Comparison of ENCODE assay signal across 1 cellular context in genomic region chr1:3249846-3250501, GRCh38.
TF ChIP-seq lines count a peak whose summit lies in the region.

No MANE protein-coding gene starts in this region.

TF ChIP-seq in HepG2, 621 proteins besides CTCF, POLR2A, EP300 and RAD21 (continued from another document and continues in another):
- TF ChIP-seq BHLHE40 (IDR thresholded peaks at IDR 0.05; ENCODE audit: low read length), result 0 out of 2 replicates have a peak, but pooled peaks have one; percentile 12
- TF ChIP-seq TAF15 (IDR thresholded peaks at IDR 0.05; ENCODE audit: low read depth, low read length, poor library complexity, severe bottlenecking), result no peak
- TF ChIP-seq ISL2 (CRISPR knock-in tag; IDR thresholded peaks at IDR 0.05), result 0 out of 2 replicates have a peak, but pooled peaks have one; percentile 16
- TF ChIP-seq, protein P1, sequence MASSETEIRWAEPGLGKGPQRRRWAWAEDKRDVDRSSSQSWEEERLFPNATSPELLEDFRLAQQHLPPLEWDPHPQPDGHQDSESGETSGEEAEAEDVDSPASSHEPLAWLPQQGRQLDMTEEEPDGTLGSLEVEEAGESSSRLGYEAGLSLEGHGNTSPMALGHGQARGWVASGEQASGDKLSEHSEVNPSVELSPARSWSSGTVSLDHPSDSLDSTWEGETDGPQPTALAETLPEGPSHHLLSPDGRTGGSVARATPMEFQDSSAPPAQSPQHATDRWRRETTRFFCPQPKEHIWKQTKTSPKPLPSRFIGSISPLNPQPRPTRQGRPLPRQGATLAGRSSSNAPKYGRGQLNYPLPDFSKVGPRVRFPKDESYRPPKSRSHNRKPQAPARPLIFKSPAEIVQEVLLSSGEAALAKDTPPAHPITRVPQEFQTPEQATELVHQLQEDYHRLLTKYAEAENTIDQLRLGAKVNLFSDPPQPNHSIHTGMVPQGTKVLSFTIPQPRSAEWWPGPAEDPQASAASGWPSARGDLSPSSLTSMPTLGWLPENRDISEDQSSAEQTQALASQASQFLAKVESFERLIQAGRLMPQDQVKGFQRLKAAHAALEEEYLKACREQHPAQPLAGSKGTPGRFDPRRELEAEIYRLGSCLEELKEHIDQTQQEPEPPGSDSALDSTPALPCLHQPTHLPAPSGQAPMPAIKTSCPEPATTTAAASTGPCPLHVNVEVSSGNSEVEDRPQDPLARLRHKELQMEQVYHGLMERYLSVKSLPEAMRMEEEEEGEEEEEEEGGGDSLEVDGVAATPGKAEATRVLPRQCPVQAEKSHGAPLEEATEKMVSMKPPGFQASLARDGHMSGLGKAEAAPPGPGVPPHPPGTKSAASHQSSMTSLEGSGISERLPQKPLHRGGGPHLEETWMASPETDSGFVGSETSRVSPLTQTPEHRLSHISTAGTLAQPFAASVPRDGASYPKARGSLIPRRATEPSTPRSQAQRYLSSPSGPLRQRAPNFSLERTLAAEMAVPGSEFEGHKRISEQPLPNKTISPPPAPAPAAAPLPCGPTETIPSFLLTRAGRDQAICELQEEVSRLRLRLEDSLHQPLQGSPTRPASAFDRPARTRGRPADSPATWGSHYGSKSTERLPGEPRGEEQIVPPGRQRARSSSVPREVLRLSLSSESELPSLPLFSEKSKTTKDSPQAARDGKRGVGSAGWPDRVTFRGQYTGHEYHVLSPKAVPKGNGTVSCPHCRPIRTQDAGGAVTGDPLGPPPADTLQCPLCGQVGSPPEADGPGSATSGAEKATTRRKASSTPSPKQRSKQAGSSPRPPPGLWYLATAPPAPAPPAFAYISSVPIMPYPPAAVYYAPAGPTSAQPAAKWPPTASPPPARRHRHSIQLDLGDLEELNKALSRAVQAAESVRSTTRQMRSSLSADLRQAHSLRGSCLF (CRISPR knock-in tag; IDR thresholded peaks at IDR 0.05; ENCODE audit: borderline replicate concordance), result no peak
- no peak for TF ChIP-seq CBX1 (IDR thresholded peaks at IDR 0.05; ENCODE audit: low read depth)
- peak; percentile 84 for TF ChIP-seq NCOR1 (IDR thresholded peaks at IDR 0.05; ENCODE audit: borderline replicate concordance, low read length)
- TF ChIP-seq ZBTB20 (CRISPR knock-in tag; IDR thresholded peaks at IDR 0.05; ENCODE audit: borderline replicate concordance, low read depth), result no peak
- no peak for TF ChIP-seq NFAT5 (CRISPR knock-in tag; IDR thresholded peaks at IDR 0.05)
- TF ChIP-seq SALL1 (CRISPR knock-in tag; IDR thresholded peaks at IDR 0.05), result peak; percentile 80
- TF ChIP-seq HES4 (CRISPR knock-in tag; IDR thresholded peaks at IDR 0.05; ENCODE audit: borderline replicate concordance), result no peak
- TF ChIP-seq, protein P2, sequence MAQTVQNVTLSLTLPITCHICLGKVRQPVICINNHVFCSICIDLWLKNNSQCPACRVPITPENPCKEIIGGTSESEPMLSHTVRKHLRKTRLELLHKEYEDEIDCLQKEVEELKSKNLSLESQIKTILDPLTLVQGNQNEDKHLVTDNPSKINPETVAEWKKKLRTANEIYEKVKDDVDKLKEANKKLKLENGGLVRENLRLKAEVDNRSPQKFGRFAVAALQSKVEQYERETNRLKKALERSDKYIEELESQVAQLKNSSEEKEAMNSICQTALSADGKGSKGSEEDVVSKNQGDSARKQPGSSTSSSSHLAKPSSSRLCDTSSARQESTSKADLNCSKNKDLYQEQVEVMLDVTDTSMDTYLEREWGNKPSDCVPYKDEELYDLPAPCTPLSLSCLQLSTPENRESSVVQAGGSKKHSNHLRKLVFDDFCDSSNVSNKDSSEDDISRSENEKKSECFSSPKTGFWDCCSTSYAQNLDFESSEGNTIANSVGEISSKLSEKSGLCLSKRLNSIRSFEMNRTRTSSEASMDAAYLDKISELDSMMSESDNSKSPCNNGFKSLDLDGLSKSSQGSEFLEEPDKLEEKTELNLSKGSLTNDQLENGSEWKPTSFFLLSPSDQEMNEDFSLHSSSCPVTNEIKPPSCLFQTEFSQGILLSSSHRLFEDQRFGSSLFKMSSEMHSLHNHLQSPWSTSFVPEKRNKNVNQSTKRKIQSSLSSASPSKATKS (CRISPR knock-in tag; IDR thresholded peaks at IDR 0.05), result no peak
- TF ChIP-seq MEIS1 (CRISPR knock-in tag; IDR thresholded peaks at IDR 0.05; ENCODE audit: borderline replicate concordance), result no peak
- peak; percentile 48; the same call in 1 of the 2 replicates for TF ChIP-seq RFX1 (IDR thresholded peaks at IDR 0.05)
- TF ChIP-seq U2AF1 (optimal IDR thresholded peaks at IDR 0.05; ENCODE audit: low read depth, low read length), result no peak
- peak; percentile 53; the same call in 1 of the 2 replicates for TF ChIP-seq HMG20B (CRISPR knock-in tag; conservative IDR thresholded peaks at IDR 0.05)
- TF ChIP-seq, protein P3, sequence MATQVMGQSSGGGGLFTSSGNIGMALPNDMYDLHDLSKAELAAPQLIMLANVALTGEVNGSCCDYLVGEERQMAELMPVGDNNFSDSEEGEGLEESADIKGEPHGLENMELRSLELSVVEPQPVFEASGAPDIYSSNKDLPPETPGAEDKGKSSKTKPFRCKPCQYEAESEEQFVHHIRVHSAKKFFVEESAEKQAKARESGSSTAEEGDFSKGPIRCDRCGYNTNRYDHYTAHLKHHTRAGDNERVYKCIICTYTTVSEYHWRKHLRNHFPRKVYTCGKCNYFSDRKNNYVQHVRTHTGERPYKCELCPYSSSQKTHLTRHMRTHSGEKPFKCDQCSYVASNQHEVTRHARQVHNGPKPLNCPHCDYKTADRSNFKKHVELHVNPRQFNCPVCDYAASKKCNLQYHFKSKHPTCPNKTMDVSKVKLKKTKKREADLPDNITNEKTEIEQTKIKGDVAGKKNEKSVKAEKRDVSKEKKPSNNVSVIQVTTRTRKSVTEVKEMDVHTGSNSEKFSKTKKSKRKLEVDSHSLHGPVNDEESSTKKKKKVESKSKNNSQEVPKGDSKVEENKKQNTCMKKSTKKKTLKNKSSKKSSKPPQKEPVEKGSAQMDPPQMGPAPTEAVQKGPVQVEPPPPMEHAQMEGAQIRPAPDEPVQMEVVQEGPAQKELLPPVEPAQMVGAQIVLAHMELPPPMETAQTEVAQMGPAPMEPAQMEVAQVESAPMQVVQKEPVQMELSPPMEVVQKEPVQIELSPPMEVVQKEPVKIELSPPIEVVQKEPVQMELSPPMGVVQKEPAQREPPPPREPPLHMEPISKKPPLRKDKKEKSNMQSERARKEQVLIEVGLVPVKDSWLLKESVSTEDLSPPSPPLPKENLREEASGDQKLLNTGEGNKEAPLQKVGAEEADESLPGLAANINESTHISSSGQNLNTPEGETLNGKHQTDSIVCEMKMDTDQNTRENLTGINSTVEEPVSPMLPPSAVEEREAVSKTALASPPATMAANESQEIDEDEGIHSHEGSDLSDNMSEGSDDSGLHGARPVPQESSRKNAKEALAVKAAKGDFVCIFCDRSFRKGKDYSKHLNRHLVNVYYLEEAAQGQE (IDR thresholded peaks at IDR 0.05; ENCODE audit: borderline replicate concordance in 1 of 2, low read depth in 1 of 2, low read length in 2 of 2), result no peak
- TF ChIP-seq ZNF256 (CRISPR knock-in tag; conservative IDR thresholded peaks at IDR 0.05), result no peak
- no peak for TF ChIP-seq HNRNPH1 (optimal IDR thresholded peaks at IDR 0.05; ENCODE audit: low read depth, low read length)
- TF ChIP-seq POLR2AphosphoS2 (IDR thresholded peaks at IDR 0.05; ENCODE audit: low read depth, low read length), result no peak
- no peak for TF ChIP-seq ZNF569 (CRISPR knock-in tag; IDR thresholded peaks at IDR 0.05; ENCODE audit: borderline replicate concordance)
- TF ChIP-seq NCOA1 (CRISPR knock-in tag; IDR thresholded peaks at IDR 0.05), result no peak
- TF ChIP-seq ZNF24 (IDR thresholded peaks at IDR 0.05), result no peak
- TF ChIP-seq ZFX (CRISPR knock-in tag; IDR thresholded peaks at IDR 0.05; ENCODE audit: low read depth), result peak; percentile 71
- no peak for TF ChIP-seq PAWR (CRISPR knock-in tag; IDR thresholded peaks at IDR 0.05; ENCODE audit: borderline replicate concordance)
- no peak for TF ChIP-seq POLR2G (IDR thresholded peaks at IDR 0.05; ENCODE audit: low read depth, low read length)
- TF ChIP-seq ZNF598 (CRISPR knock-in tag; IDR thresholded peaks at IDR 0.05; ENCODE audit: borderline replicate concordance), result no peak
- no peak for TF ChIP-seq GTF2F1 (IDR thresholded peaks at IDR 0.05; ENCODE audit: low read length)
- TF ChIP-seq IRF2 (CRISPR knock-in tag; IDR thresholded peaks at IDR 0.05), result no peak
- TF ChIP-seq ZNF451 (CRISPR knock-in tag; IDR thresholded peaks at IDR 0.05), result no peak
- no peak for TF ChIP-seq ZNF138 (CRISPR knock-in tag; IDR thresholded peaks at IDR 0.05; ENCODE audit: low read depth)
- no peak for TF ChIP-seq GABPA (IDR thresholded peaks at IDR 0.05; ENCODE audit: low read depth, low read length)
- 0 out of 2 replicates have a peak, but pooled peaks have one; percentile 42 for TF ChIP-seq GABPA (CRISPR knock-in tag; IDR thresholded peaks at IDR 0.05; ENCODE audit: low read depth)
- no peak for TF ChIP-seq MED13 (CRISPR knock-in tag; IDR thresholded peaks at IDR 0.05)
- peak; percentile 66; the same call in 1 of the 2 replicates for TF ChIP-seq KDM6A (CRISPR knock-in tag; IDR thresholded peaks at IDR 0.05; ENCODE audit: low read depth)
- TF ChIP-seq, protein P4, sequence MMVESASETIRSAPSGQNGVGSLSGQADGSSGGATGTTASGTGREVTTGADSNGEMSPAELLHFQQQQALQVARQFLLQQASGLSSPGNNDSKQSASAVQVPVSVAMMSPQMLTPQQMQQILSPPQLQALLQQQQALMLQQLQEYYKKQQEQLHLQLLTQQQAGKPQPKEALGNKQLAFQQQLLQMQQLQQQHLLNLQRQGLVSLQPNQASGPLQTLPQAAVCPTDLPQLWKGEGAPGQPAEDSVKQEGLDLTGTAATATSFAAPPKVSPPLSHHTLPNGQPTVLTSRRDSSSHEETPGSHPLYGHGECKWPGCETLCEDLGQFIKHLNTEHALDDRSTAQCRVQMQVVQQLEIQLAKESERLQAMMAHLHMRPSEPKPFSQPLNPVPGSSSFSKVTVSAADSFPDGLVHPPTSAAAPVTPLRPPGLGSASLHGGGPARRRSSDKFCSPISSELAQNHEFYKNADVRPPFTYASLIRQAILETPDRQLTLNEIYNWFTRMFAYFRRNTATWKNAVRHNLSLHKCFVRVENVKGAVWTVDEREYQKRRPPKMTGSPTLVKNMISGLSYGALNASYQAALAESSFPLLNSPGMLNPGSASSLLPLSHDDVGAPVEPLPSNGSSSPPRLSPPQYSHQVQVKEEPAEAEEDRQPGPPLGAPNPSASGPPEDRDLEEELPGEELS (CRISPR knock-in tag; IDR thresholded peaks at IDR 0.05), result peak; percentile 20; the same call in 1 of the 2 replicates
- peak; percentile 91 for TF ChIP-seq HNF4G (IDR thresholded peaks at IDR 0.05; ENCODE audit: borderline replicate concordance, low read depth, low read length)
- TF ChIP-seq HNF4G (CRISPR knock-in tag; IDR thresholded peaks at IDR 0.05; ENCODE audit: borderline replicate concordance, low read depth), result 0 out of 2 replicates have a peak, but pooled peaks have one; percentile 36
- TF ChIP-seq ZNF792 (CRISPR knock-in tag; IDR thresholded peaks at IDR 0.05), result no peak; the same call in 1 of the 2 replicates
- no peak for TF ChIP-seq ZNF589 (CRISPR knock-in tag; conservative IDR thresholded peaks at IDR 0.05)
- TF ChIP-seq ZNF282 (IDR thresholded peaks at IDR 0.05; ENCODE audit: partially characterized antibody), result no peak
- TF ChIP-seq GLI4 (CRISPR knock-in tag; IDR thresholded peaks at IDR 0.05; ENCODE audit: borderline replicate concordance), result no peak
- TF ChIP-seq GATA4 (IDR thresholded peaks at IDR 0.05; ENCODE audit: borderline replicate concordance, low read depth), result peak; percentile 65; the same call in 1 of the 2 replicates
- TF ChIP-seq ZNF784 (CRISPR knock-in tag; IDR thresholded peaks at IDR 0.05; ENCODE audit: borderline replicate concordance), result no peak
- TF ChIP-seq TRAFD1 (CRISPR knock-in tag; IDR thresholded peaks at IDR 0.05; ENCODE audit: borderline replicate concordance), result no peak
